In the genomic region with DNA sequence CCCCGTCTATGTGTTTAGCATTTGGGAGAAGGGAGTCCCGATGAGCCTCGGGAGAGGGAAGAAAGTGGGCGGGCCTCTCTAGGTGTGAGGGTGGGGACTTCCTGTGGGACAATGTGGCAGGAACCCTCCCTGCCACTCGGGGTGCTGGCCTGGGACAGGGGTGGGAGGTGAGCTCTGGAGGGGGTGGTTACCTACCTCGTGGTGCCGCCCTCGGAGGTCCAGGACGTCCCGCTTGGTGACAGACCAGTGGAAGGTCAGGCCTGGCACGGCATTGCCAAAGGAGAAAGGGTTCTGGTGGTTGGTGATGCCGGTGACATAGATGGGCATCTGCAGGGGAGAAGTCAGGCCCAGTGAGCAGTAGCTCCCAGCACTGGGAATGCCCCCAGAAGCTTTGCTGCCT, we compare ENCODE assay signal across 14 cellular contexts.
DNase-seq lines count a peak whose midpoint lies in the region; ATAC-seq and TF ChIP-seq lines count a peak whose summit lies in the region.
"Had no signal": no experiment of that assay in that cellular context is flagged by ENCODE, and none has a peak within 500 bp of the region (broad histone marks: within the 10 kb centered on the region; RNA-seq: fewer than 3 reads in every experiment).

No MANE protein-coding gene starts in this region.

- H3K36me3 Mint-ChIP-seq in WTC11 (peaks cover 40% of the 10 kb centered on the region), Calu3 (ENCODE audit: insufficient read depth, unreplicated experiment) (peaks cover 16% of the 10 kb centered on the region), progenitor cell of endocrine pancreas (ENCODE audit: insufficient read depth) (no peaks in the 10 kb centered on the region)
- H3K36me3 Mint-ChIP-seq in stimulated activated naive B cell treated with anti-CD40 and anti-IgM and Interleukin-4, amounts not matched to agents 10 μg/mL and 1 μg/mL and 100 μg/mL, for 72 hours, result peaks cover 76 to 80% of the 10 kb centered on the region in 2 donors

- peaks cover 94% of the 10 kb centered on the region for H3K36me3 ChIP-seq in DOHH2 (ENCODE audit: control insufficient read depth, low read length)
- H3K36me3 ChIP-seq: SJCRH30 had no signal

- intact Hi-C loops in Right ventricle myocardium inferior (cut with DNase I), result no loop called here
- intact Hi-C loops in cardiac septum (cut with DNase I), result no loop called here
- intact Hi-C loops in Calu3 (cut with micrococcal nuclease; ENCODE audit: unreplicated experiment), result no loop called here

- no peaks in the 10 kb centered on the region for H3K27me3 ChIP-seq in DOHH2 (ENCODE audit: control insufficient read depth, low read length)

- H3K4me1 ChIP-seq in DOHH2 (ENCODE audit: control insufficient read depth, low read length), result peaks cover 99% of the 10 kb centered on the region
- H3K4me1 ChIP-seq: HAP-1, SJCRH30 had no signal

- peak overlapping the region; percentile 67; the same call in 1 of the 2 replicates for H3K4me2 ChIP-seq in DOHH2 (ENCODE audit: low read length)

- TF ChIP-seq CTCF in DOHH2 (IDR thresholded peaks at IDR 0.05; ENCODE audit: low read depth, low read length, poor library complexity, severe bottlenecking), result no peak
- no peak for TF ChIP-seq CTCF in WTC11 (IDR thresholded peaks at IDR 0.05)
- TF ChIP-seq CTCF in Calu3 (IDR thresholded peaks at IDR 0.05; ENCODE audit: unreplicated experiment), result no peak
- TF ChIP-seq CTCF in progenitor cell of endocrine pancreas (IDR thresholded peaks at IDR 0.05; ENCODE audit: unreplicated experiment), result no peak

- peak overlapping the region; percentile 93; the same call in 1 of the 2 replicates for H3K27ac ChIP-seq in DOHH2 (ENCODE audit: low read depth, low read length)
- H3K27ac ChIP-seq: SJCRH30 had no signal

- H3K27ac Mint-ChIP-seq in WTC11 (peak overlapping the region; percentile 41; the same call in 1 of the 2 replicates), Calu3 (ENCODE audit: unreplicated experiment) (no peak overlapping the region), progenitor cell of endocrine pancreas (no peak overlapping the region)
- peak overlapping the region; percentile 33 for H3K27ac Mint-ChIP-seq in stimulated activated naive B cell treated with anti-CD40 and anti-IgM and Interleukin-4, amounts not matched to agents 10 μg/mL and 1 μg/mL and 100 μg/mL, for 72 hours

- no peaks in the 10 kb centered on the region for H4K20me1 ChIP-seq in DOHH2 (ENCODE audit: control insufficient read depth, insufficient read depth, low read depth, low read length)

- no peaks in the 10 kb centered on the region for H3K9me2 ChIP-seq in DOHH2 (replicated peaks; ENCODE audit: control insufficient read depth, low read length)

- POLR2A ChIA-PET in WTC11 (lab: Charles Lee), result no interaction called here

- H3K9me3 Mint-ChIP-seq in WTC11 (no peaks in the 10 kb centered on the region), Calu3 (ENCODE audit: low read depth, unreplicated experiment) (no peaks in the 10 kb centered on the region), progenitor cell of endocrine pancreas (ENCODE audit: low read depth) (no peaks in the 10 kb centered on the region)
- H3K9me3 Mint-ChIP-seq in stimulated activated naive B cell treated with anti-CD40 and anti-IgM and Interleukin-4, amounts not matched to agents 10 μg/mL and 1 μg/mL and 100 μg/mL, for 72 hours, result no peaks in the 10 kb centered on the region
- H3K9me3 Mint-ChIP-seq: CD4-positive, CD25-positive, alpha-beta regulatory T cell had no signal

- H3K9me3 ChIP-seq in DOHH2 (ENCODE audit: control insufficient read depth, insufficient read depth, low read length), result no peaks in the 10 kb centered on the region
- H3K9me3 ChIP-seq: HAP-1, SJCRH30 had no signal

- H3K4me1 Mint-ChIP-seq in WTC11 (0 out of 2 replicates have a peak, but pooled peaks cover 6% of the 10 kb centered on the region), Calu3 (ENCODE audit: low read depth, unreplicated experiment) (no peaks in the 10 kb centered on the region), progenitor cell of endocrine pancreas (ENCODE audit: low read depth) (no peaks in the 10 kb centered on the region)
- peaks cover 39 to 63% of the 10 kb centered on the region in 2 donors for H3K4me1 Mint-ChIP-seq in stimulated activated naive B cell treated with anti-CD40 and anti-IgM and Interleukin-4, amounts not matched to agents 10 μg/mL and 1 μg/mL and 100 μg/mL, for 72 hours

- BruUV-seq in Calu3 (replicated peaks; lab: Mats Ljungman, UMichigan), result no TSS peak

- no peak for ATAC-seq in Right ventricle myocardium inferior
- no peak for ATAC-seq in WTC11
- no peak for ATAC-seq in stimulated activated naive B cell treated with anti-CD40 and anti-IgM and Interleukin-4, amounts not matched to agents 10 μg/mL and 1 μg/mL and 100 μg/mL, for 72 hours (replicated peaks)

- H3K4me3 ChIP-seq in DOHH2 (ENCODE audit: low read length), result no peak overlapping the region
- H3K4me3 ChIP-seq: HAP-1, SJCRH30 had no signal

- no peaks in the 10 kb centered on the region for H3K27me3 Mint-ChIP-seq in WTC11 (ENCODE audit: low read depth)
- H3K27me3 Mint-ChIP-seq in stimulated activated naive B cell treated with anti-CD40 and anti-IgM and Interleukin-4, amounts not matched to agents 10 μg/mL and 1 μg/mL and 100 μg/mL, for 72 hours, result no peaks in the 10 kb centered on the region
- no peaks in the 10 kb centered on the region for H3K27me3 Mint-ChIP-seq in Calu3 (ENCODE audit: unreplicated experiment)
- H3K27me3 Mint-ChIP-seq in progenitor cell of endocrine pancreas, result no peaks in the 10 kb centered on the region
- H3K27me3 Mint-ChIP-seq: CD4-positive, CD25-positive, alpha-beta regulatory T cell had no signal

- DNase-seq in Right ventricle myocardium inferior (ENCODE audit: missing footprints) (peak; percentile 16), cardiac septum (ENCODE audit: low spot score) (no peak), WTC11 (ENCODE audit: low spot score) (no peak), Calu3 (no peak), progenitor cell of endocrine pancreas (ENCODE audit: low spot score, unreplicated experiment) (no peak)
- DNase-seq in stimulated activated naive B cell treated with anti-CD40 and anti-IgM and Interleukin-4, amounts not matched to agents 10 μg/mL and 1 μg/mL and 100 μg/mL, for 72 hours, result no peak
- DNase-seq: CD4-positive, CD25-positive, alpha-beta regulatory T cell; DMS79; NCI-H187 treated with DMSO at 0.1 percent for 48 hours; NCI-H446; RPMI8226; SJCRH30 had no signal

- CTCF ChIA-PET in WTC11 (lab: Charles Lee) (interaction anchor here (0.9 kb wide), 1 partner anchor 10 kb away, joined by 4 read pairs; no protein-coding TSS in a partner anchor), Calu3 (lab: Charles Lee) (no interaction called here)

- H3K4me3 Mint-ChIP-seq in WTC11 (no peak overlapping the region), Calu3 (ENCODE audit: low read depth, unreplicated experiment) (no peak overlapping the region), progenitor cell of endocrine pancreas (ENCODE audit: low read depth) (no peak overlapping the region)
- H3K4me3 Mint-ChIP-seq in stimulated activated naive B cell treated with anti-CD40 and anti-IgM and Interleukin-4, amounts not matched to agents 10 μg/mL and 1 μg/mL and 100 μg/mL, for 72 hours, result no peak overlapping the region
- H3K4me3 Mint-ChIP-seq: CD4-positive, CD25-positive, alpha-beta regulatory T cell had no signal

- H3K79me2 ChIP-seq in DOHH2 (ENCODE audit: control insufficient read depth, low read length), result peaks cover 2% of the 10 kb centered on the region

- H3F3A ChIP-seq in DOHH2 (ENCODE audit: control insufficient read depth, insufficient read depth), result peaks cover 41% of the 10 kb centered on the region

TF ChIP-seq in WTC11, 78 proteins besides CTCF, POLR2A, EP300 and RAD21:
- TF ChIP-seq, protein P1, sequence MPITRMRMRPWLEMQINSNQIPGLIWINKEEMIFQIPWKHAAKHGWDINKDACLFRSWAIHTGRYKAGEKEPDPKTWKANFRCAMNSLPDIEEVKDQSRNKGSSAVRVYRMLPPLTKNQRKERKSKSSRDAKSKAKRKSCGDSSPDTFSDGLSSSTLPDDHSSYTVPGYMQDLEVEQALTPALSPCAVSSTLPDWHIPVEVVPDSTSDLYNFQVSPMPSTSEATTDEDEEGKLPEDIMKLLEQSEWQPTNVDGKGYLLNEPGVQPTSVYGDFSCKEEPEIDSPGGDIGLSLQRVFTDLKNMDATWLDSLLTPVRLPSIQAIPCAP (CRISPR knock-in tag; IDR thresholded peaks at IDR 0.05), result no peak
- TF ChIP-seq ZNF121 (CRISPR knock-in tag; IDR thresholded peaks at IDR 0.05) (no peak), SMAD4 (CRISPR knock-in tag; IDR thresholded peaks at IDR 0.05) (no peak), ELF4 (CRISPR knock-in tag; IDR thresholded peaks at IDR 0.05; ENCODE audit: low read depth) (no peak), ZNF671 (CRISPR knock-in tag; IDR thresholded peaks at IDR 0.05) (no peak)
- TF ChIP-seq, protein P2, sequence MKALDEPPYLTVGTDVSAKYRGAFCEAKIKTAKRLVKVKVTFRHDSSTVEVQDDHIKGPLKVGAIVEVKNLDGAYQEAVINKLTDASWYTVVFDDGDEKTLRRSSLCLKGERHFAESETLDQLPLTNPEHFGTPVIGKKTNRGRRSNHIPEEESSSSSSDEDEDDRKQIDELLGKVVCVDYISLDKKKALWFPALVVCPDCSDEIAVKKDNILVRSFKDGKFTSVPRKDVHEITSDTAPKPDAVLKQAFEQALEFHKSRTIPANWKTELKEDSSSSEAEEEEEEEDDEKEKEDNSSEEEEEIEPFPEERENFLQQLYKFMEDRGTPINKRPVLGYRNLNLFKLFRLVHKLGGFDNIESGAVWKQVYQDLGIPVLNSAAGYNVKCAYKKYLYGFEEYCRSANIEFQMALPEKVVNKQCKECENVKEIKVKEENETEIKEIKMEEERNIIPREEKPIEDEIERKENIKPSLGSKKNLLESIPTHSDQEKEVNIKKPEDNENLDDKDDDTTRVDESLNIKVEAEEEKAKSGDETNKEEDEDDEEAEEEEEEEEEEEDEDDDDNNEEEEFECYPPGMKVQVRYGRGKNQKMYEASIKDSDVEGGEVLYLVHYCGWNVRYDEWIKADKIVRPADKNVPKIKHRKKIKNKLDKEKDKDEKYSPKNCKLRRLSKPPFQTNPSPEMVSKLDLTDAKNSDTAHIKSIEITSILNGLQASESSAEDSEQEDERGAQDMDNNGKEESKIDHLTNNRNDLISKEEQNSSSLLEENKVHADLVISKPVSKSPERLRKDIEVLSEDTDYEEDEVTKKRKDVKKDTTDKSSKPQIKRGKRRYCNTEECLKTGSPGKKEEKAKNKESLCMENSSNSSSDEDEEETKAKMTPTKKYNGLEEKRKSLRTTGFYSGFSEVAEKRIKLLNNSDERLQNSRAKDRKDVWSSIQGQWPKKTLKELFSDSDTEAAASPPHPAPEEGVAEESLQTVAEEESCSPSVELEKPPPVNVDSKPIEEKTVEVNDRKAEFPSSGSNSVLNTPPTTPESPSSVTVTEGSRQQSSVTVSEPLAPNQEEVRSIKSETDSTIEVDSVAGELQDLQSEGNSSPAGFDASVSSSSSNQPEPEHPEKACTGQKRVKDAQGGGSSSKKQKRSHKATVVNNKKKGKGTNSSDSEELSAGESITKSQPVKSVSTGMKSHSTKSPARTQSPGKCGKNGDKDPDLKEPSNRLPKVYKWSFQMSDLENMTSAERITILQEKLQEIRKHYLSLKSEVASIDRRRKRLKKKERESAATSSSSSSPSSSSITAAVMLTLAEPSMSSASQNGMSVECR (CRISPR knock-in tag; IDR thresholded peaks at IDR 0.05; ENCODE audit: borderline replicate concordance), result no peak

Comparison
In these comparisons a context has a peak if more than half of its experiments do, and no peak if none do; other contexts are left out.
1. H3K27ac Mint-ChIP-seq: peak in WTC11 (single experiment) and stimulated activated naive B cell treated with anti-CD40 and anti-IgM and Interleukin-4, amounts not matched to agents 10 μg/mL and 1 μg/mL and 100 μg/mL, for 72 hours (single experiment); none in Calu3 (single experiment) and progenitor cell of endocrine pancreas (single experiment).